ENCODE assay signal across 8 cellular contexts in genomic region chr15:51751687-51752683, GRCh38. TPM values are rescaled to one million over a fixed set of nuclear protein-coding genes. Genes with fewer than 3 reads are reported as not detected.
DNase-seq lines count a peak whose midpoint lies in the region; FAIRE-seq and TF ChIP-seq lines count a peak whose summit lies in the region.

No MANE protein-coding gene starts in this region.

- H3K4me3 ChIP-seq in cardiac muscle cell (peak overlapping the region; percentile 91), ovary (peak overlapping the region; percentile 60)

- peaks cover 45% of the 10 kb centered on the region for H3K4me1 Mint-ChIP-seq in activated naive CD4-positive, alpha-beta T cell treated with anti-CD3 and anti-CD28 coated beads, Interleukin-2, amount 10 ng/mL, durations not matched to agents 7 days and 5 days

- H3K9me3 ChIP-seq in cardiac muscle cell (ENCODE audit: low read depth) (no peaks in the 10 kb centered on the region), ovary (no peaks in the 10 kb centered on the region)

- intact Hi-C loops in ovary (cut with DNase I) = loop anchor here in 1 of 4 donors (5.0 kb wide), 1 partner anchor 45 kb away; no protein-coding TSS in a partner anchor

- H3K27ac Mint-ChIP-seq in activated naive CD4-positive, alpha-beta T cell treated with anti-CD3 and anti-CD28 coated beads, Interleukin-2, amount 10 ng/mL, durations not matched to agents 7 days and 5 days = no peak overlapping the region

- peaks cover 15% of the 10 kb centered on the region for H3K36me3 Mint-ChIP-seq in activated naive CD4-positive, alpha-beta T cell treated with anti-CD3 and anti-CD28 coated beads, Interleukin-2, amount 10 ng/mL, durations not matched to agents 7 days and 5 days

- CTCF ChIA-PET in activated naive CD4-positive, alpha-beta T cell treated with anti-CD3 and anti-CD28 coated beads, Interleukin-2, amount 10 ng/mL, durations not matched to agents 7 days and 5 days (lab: Charles Lee) = no interaction called here

- H3K27me3 Mint-ChIP-seq in activated naive CD4-positive, alpha-beta T cell treated with anti-CD3 and anti-CD28 coated beads, Interleukin-2, amount 10 ng/mL, durations not matched to agents 7 days and 5 days = peaks cover 28% of the 10 kb centered on the region

- H3K4me1 ChIP-seq in cardiac muscle cell (ENCODE audit: low read depth) = no peaks in the 10 kb centered on the region
- H3K4me1 ChIP-seq in ovary (ENCODE audit: insufficient read depth) = no peaks in the 10 kb centered on the region

- H3K36me3 ChIP-seq in cardiac muscle cell = no peaks in the 10 kb centered on the region
- H3K36me3 ChIP-seq in ovary = no peaks in the 10 kb centered on the region

- peak overlapping the region; percentile 82 for H3K4me3 Mint-ChIP-seq in activated naive CD4-positive, alpha-beta T cell treated with anti-CD3 and anti-CD28 coated beads, Interleukin-2, amount 10 ng/mL, durations not matched to agents 7 days and 5 days

- DNase-seq in NCI-H2107 treated with DMSO at 0.1 percent for 48 hours (lab: John Stamatoyannopoulos, UW; ENCODE audit: unreplicated experiment) (peak; percentile 35), NCI-H2107 (lab: John Stamatoyannopoulos, UW) (no peak), H54 (ENCODE audit: insufficient read length, low spot score) (peak; percentile 26), M059J (ENCODE audit: low read depth) (peak; percentile 55), cardiac muscle cell (ENCODE audit: low read depth in 1 of 2, low spot score in 1 of 2) (peak; percentile 54 to 57), ovary (peak in 4 of 5 donors; percentile 23 to 47 (median 38)), RCC 7860 (ENCODE audit: low spot score) (no peak)
- peak; percentile 27 for DNase-seq in activated naive CD4-positive, alpha-beta T cell treated with anti-CD3 and anti-CD28 coated beads, Interleukin-2, amount 10 ng/mL, durations not matched to agents 7 days and 5 days

- FAIRE-seq in H54 (lab: Jason Lieb, UNC) (no peak), RCC 7860 (lab: Jason Lieb, UNC) (no peak)

- no peak for TF ChIP-seq POLR2A in H54 (IDR thresholded peaks at IDR 0.05; ENCODE audit: low read depth, low read length)
- no peak for TF ChIP-seq POLR2A in ovary (IDR thresholded peaks at IDR 0.05)

- H3K27me3 ChIP-seq in cardiac muscle cell (peaks cover 78% of the 10 kb centered on the region), ovary (no peaks in the 10 kb centered on the region)

- no peak overlapping the region for H3K27ac ChIP-seq in cardiac muscle cell
- H3K27ac ChIP-seq in ovary = peak overlapping the region in 1 of 2 donors; percentile 43

- TF ChIP-seq CTCF in cardiac muscle cell (IDR thresholded peaks at IDR 0.05; ENCODE audit: low read depth, low read length) (no peak), ovary (IDR thresholded peaks at IDR 0.05) (no peak)

- H3K9me3 Mint-ChIP-seq in activated naive CD4-positive, alpha-beta T cell treated with anti-CD3 and anti-CD28 coated beads, Interleukin-2, amount 10 ng/mL, durations not matched to agents 7 days and 5 days = no peaks in the 10 kb centered on the region

- WGBS in ovary, 3 donors = 3 to 6% (median 5%) methylated on average over 47 to 73 of the region's 73 CpGs

- no peak for TF ChIP-seq EP300 in ovary (IDR thresholded peaks at IDR 0.05)

RNA-seq across cellular contexts. Expression of gene TMOD2, which starts 0.6 kb away (rescaled TPM):
- 3.5 and 4.4 TPM in 2 replicates for total RNA-seq in M059J (2014; rRNA removed; shearing (Covaris generic))
- total RNA-seq in cardiac muscle cell (2.7 and 2.8 TPM in 2 replicates), ovary (10 to 100 TPM; 11.5 to 15.7 (median 12.6) TPM)
- polyA plus RNA-seq in cardiac muscle cell (1.8 and 3.0 TPM in 2 replicates), ovary (10 to 100 TPM in 1 of 2 donors, 1 to 10 TPM in 1; 3.4 to 10.4 TPM)

RNA-seq across cellular contexts. Expression of gene LYSMD2, which starts 14.5 kb away (rescaled TPM):
- 16.7 and 19.8 TPM in 2 replicates for total RNA-seq in M059J (2014; rRNA removed; shearing (Covaris generic))
- 1.5 and 1.9 TPM in 2 replicates for total RNA-seq in cardiac muscle cell
- polyA plus RNA-seq in cardiac muscle cell = 1.7 TPM in 2 replicates
- total RNA-seq in ovary = 10 to 100 TPM in 6 of 7 donors, 1 to 10 TPM in 1; 8.9 to 16.4 (median 13.4) TPM
- 10 to 100 TPM; 10.4 to 15.8 TPM for polyA plus RNA-seq in ovary

Comparison
In these comparisons a context has a peak if more than half of its experiments do, and no peak if none do; other contexts are left out.
1. DNase-seq: peak in NCI-H2107 treated with DMSO at 0.1 percent for 48 hours (single experiment), H54 (single experiment), M059J (single experiment), activated naive CD4-positive, alpha-beta T cell treated with anti-CD3 and anti-CD28 coated beads, Interleukin-2, amount 10 ng/mL, durations not matched to agents 7 days and 5 days (single experiment), cardiac muscle cell (2 of 2) and ovary (4 of 5); none in NCI-H2107 (single experiment) and RCC 7860 (single experiment).